In genomic region chr2:137952586-137953129, GRCh38 we compare ENCODE assay signal across 14 cellular contexts. TPM values are rescaled to one million over a fixed set of nuclear protein-coding genes. Genes with fewer than 3 reads are reported as not detected.
DNase-seq lines count a peak whose midpoint lies in the region; ATAC-seq, FAIRE-seq and TF ChIP-seq lines count a peak whose summit lies in the region.
"Had no signal": no experiment of that assay in that cellular context is flagged by ENCODE, and none has a peak within 500 bp of the region (broad histone marks: within the 10 kb centered on the region; RNA-seq: fewer than 3 reads in every experiment).

No MANE protein-coding gene starts in this region.

- H3K27ac ChIP-seq in caudate nucleus (ENCODE audit: low read depth, low read length) = no peak overlapping the region
- H3K27ac ChIP-seq: dorsolateral prefrontal cortex, thyroid gland had no signal

- H3K27ac Mint-ChIP-seq in activated T-helper 17 cell treated with anti-CD3 and anti-CD28 coated beads, Interleukin-2, amount 50 U/mL, for 72 hours = no peak overlapping the region
- peak overlapping the region; percentile 44 to 60 for H3K27ac Mint-ChIP-seq in natural killer cell

- H3K36me3 Mint-ChIP-seq in activated T-helper 17 cell treated with anti-CD3 and anti-CD28 coated beads, Interleukin-2, amount 50 U/mL, for 72 hours (ENCODE audit: low read depth) = no peaks in the 10 kb centered on the region
- no peaks in the 10 kb centered on the region for H3K36me3 Mint-ChIP-seq in natural killer cell

- H3K4me1 Mint-ChIP-seq in activated T-helper 17 cell treated with anti-CD3 and anti-CD28 coated beads, Interleukin-2, amount 50 U/mL, for 72 hours = peaks cover 4% of the 10 kb centered on the region
- no peaks in the 10 kb centered on the region for H3K4me1 Mint-ChIP-seq in natural killer cell

- no peak for TF ChIP-seq CTCF in natural killer cell (IDR thresholded peaks at IDR 0.05)

- FAIRE-seq in GM12892 (lab: Jason Lieb, UNC) (peak; percentile 74), H54 (lab: Jason Lieb, UNC) (no peak)

- DNase-seq in GM12892 (ENCODE audit: insufficient read length) = no peak
- DNase-seq in natural killer cell = no peak
- DNase-seq in activated gamma-delta T cell (lab: John Stamatoyannopoulos, UW) = no peak
- DNase-seq in caudate nucleus (lab: John Stamatoyannopoulos, UW) = no peak
- DNase-seq in H54 (ENCODE audit: insufficient read length, low spot score) = no peak
- no peak for DNase-seq in DMS114 treated with DMSO at 0.1 percent for 48 hours (lab: John Stamatoyannopoulos, UW; ENCODE audit: unreplicated experiment)
- DNase-seq: activated CD8-positive, alpha-beta memory T cell treated with anti-CD3 and anti-CD28 coated beads, Interleukin-2, amount 50 U/mL, for 48 hours; dorsolateral prefrontal cortex; GOT3; stimulated activated CD4-positive, alpha-beta T cell treated with anti-CD3 and anti-CD28 coated beads, Interleukin-12 subunit alpha, Interleukin-12 subunit beta, amount 100 ng/mL, for 4 hours; thyroid gland had no signal

- H3K27me3 Mint-ChIP-seq in activated T-helper 17 cell treated with anti-CD3 and anti-CD28 coated beads, Interleukin-2, amount 50 U/mL, for 72 hours = no peaks in the 10 kb centered on the region
- no peaks in the 10 kb centered on the region for H3K27me3 Mint-ChIP-seq in natural killer cell (ENCODE audit: low read depth in 2 of 2)

- ATAC-seq in HG02852 (IDR thresholded peaks at IDR 0.05; ENCODE audit: unreplicated experiment) (peak; percentile 60), natural killer cell (peak in 2 of 3 donors; percentile 54)
- ATAC-seq in activated T-helper 17 cell treated with anti-CD3 and anti-CD28 coated beads, Interleukin-2, amount 50 U/mL, for 72 hours (replicated peaks) = peak; percentile 44
- ATAC-seq: Right ventricle myocardium inferior had no signal

- intact Hi-C loops in natural killer cell (cut with micrococcal nuclease) = no loop called here

- TF ChIP-seq POLR2A in GM12892 (IDR thresholded peaks at IDR 0.05; ENCODE audit: low read depth, low read length) = no peak
- no peak for TF ChIP-seq POLR2A in H54 (IDR thresholded peaks at IDR 0.05; ENCODE audit: low read depth, low read length)

- peak overlapping the region; percentile 46 for H3K4me3 Mint-ChIP-seq in activated T-helper 17 cell treated with anti-CD3 and anti-CD28 coated beads, Interleukin-2, amount 50 U/mL, for 72 hours
- peak overlapping the region; percentile 81 for H3K4me3 Mint-ChIP-seq in natural killer cell

- no peaks in the 10 kb centered on the region for H3K9me3 Mint-ChIP-seq in activated T-helper 17 cell treated with anti-CD3 and anti-CD28 coated beads, Interleukin-2, amount 50 U/mL, for 72 hours
- no peaks in the 10 kb centered on the region for H3K9me3 Mint-ChIP-seq in natural killer cell

RNA-seq across cellular contexts. Expression of gene HNMT, which starts 11.6 kb away (rescaled TPM):
- polyA plus RNA-seq in GM12892 (2012; ENCODE audit: missing spikeins) = not detected
- total RNA-seq in activated T-helper 17 cell treated with anti-CD3 and anti-CD28 coated beads, Interleukin-2, amount 50 U/mL, for 72 hours = not detected
- total RNA-seq in natural killer cell = 1 to 10 TPM; 1.1 to 2.1 (median 1.5) TPM
